In the genomic region with DNA sequence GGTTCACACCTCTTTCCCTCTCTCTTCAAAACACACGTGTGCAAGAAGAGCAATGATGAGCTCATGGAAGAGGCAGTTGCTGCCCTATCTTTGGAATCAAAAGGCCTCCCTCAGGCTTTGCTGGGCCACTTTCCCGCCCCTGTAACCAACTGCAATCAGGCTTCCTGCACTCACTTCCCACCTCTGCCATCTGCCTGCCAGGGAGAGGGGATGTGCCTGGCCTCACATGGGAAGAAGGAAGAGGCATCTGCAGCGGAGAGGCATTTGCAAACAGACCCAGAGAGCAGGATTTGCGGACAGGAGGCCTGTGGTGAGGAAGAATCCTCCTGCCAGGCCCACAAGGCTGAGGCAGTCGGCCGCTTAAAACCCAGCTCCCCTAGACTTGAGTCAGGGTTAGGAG, we compare ENCODE assay signal across 24 cellular contexts.
"Had no signal": no experiment of that assay in that cellular context is flagged by ENCODE, and none has a peak within 500 bp of the region (broad histone marks: within the 10 kb centered on the region; RNA-seq: fewer than 3 reads in every experiment).

No MANE protein-coding gene starts in this region.

- H3K27ac ChIP-seq: adrenal gland, body of pancreas, colonic mucosa, heart right ventricle, left ventricle myocardium inferior, right atrium auricular region, skin epidermis, tibial nerve, vagina, WERI-Rb-1 had no signal

- H3K27ac Mint-ChIP-seq: activated CD4-positive, alpha-beta memory T cell treated with anti-CD3 and anti-CD28 coated beads for 36 hours; activated CD4-positive, alpha-beta T cell treated with anti-CD3 and anti-CD28 coated beads for 36 hours; naive thymus-derived CD8-positive, alpha-beta T cell; T-helper 1 cell treated with Interleukin-12 subunit alpha and Interleukin-12 subunit beta and Interleukin-4 antibody, amounts not matched to agents 30 μg/mL and 1 μg/mL, for 36 hours had no signal

- DNase-seq: activated CD4-positive, alpha-beta memory T cell treated with anti-CD3 and anti-CD28 coated beads for 36 hours; activated CD4-positive, alpha-beta T cell treated with anti-CD3 and anti-CD28 coated beads for 36 hours; activated effector memory CD4-positive, alpha-beta T cell treated with Interleukin-2 at 50 U/mL for 16 hours; activated naive CD4-positive, alpha-beta T cell treated with anti-CD3 and anti-CD28 coated beads, Interleukin-2, amount 50 U/mL, for 16 hours; activated T-cell treated with anti-CD3 and anti-CD28 coated beads, Interleukin-2, amount 50 U/mL, for 4 hours; body of pancreas; central memory CD4-positive, alpha-beta T cell; colonic mucosa; foreskin melanocyte; heart right ventricle; left ventricle myocardium inferior; mucosa of descending colon; naive thymus-derived CD8-positive, alpha-beta T cell; nucleus accumbens; stimulated activated CD4-positive, alpha-beta T cell treated with anti-CD3 and anti-CD28 coated beads, Interleukin-4, amount 100 ng/mL, for 24 hours; stimulated activated naive CD4-positive, alpha-beta T cell treated with Interleukin-2 at 50 U/mL for 16 hours; substantia nigra; WERI-Rb-1 had no signal

- ATAC-seq: activated CD4-positive, alpha-beta T cell treated with anti-CD3 and anti-CD28 coated beads for 36 hours; activated T-cell treated with anti-CD3 and anti-CD28 coated beads, Interleukin-2, amount 50 U/mL, for 4 hours; body of pancreas; heart right ventricle; mucosa of descending colon; naive thymus-derived CD8-positive, alpha-beta T cell had no signal

- H3K36me3 ChIP-seq: adrenal gland, colonic mucosa, heart right ventricle, left ventricle myocardium inferior, right atrium auricular region, tibial nerve, vagina, WERI-Rb-1 had no signal

- H3K4me1 ChIP-seq: adrenal gland, body of pancreas, colonic mucosa, heart right ventricle, left ventricle myocardium inferior, right atrium auricular region, tibial nerve, vagina had no signal

- H3K27me3 ChIP-seq: adrenal gland, body of pancreas, colonic mucosa, right atrium auricular region, tibial nerve, vagina had no signal

- H3K4me1 Mint-ChIP-seq: activated CD4-positive, alpha-beta T cell treated with anti-CD3 and anti-CD28 coated beads for 36 hours; naive thymus-derived CD8-positive, alpha-beta T cell had no signal

- H3K4me3 ChIP-seq: adrenal gland, body of pancreas, colonic mucosa, heart right ventricle, left ventricle myocardium inferior, mucosa of descending colon, right atrium auricular region, skin epidermis, tibial nerve, vagina had no signal

- H3K9me3 Mint-ChIP-seq: activated T-cell treated with anti-CD3 and anti-CD28 coated beads, Interleukin-2, amount 50 U/mL, for 4 hours; T-helper 1 cell treated with Interleukin-12 subunit alpha and Interleukin-12 subunit beta and Interleukin-4 antibody, amounts not matched to agents 30 μg/mL and 1 μg/mL, for 36 hours had no signal

- H3K9me3 ChIP-seq: adrenal gland, body of pancreas, colonic mucosa, vagina had no signal

- H3K4me3 Mint-ChIP-seq: activated CD4-positive, alpha-beta memory T cell treated with anti-CD3 and anti-CD28 coated beads for 36 hours; activated CD4-positive, alpha-beta T cell treated with anti-CD3 and anti-CD28 coated beads for 36 hours; activated T-cell treated with anti-CD3 and anti-CD28 coated beads, Interleukin-2, amount 50 U/mL, for 4 hours; naive thymus-derived CD8-positive, alpha-beta T cell; T-helper 1 cell treated with Interleukin-12 subunit alpha and Interleukin-12 subunit beta and Interleukin-4 antibody, amounts not matched to agents 30 μg/mL and 1 μg/mL, for 36 hours had no signal

- H3K36me3 Mint-ChIP-seq: activated CD4-positive, alpha-beta memory T cell treated with anti-CD3 and anti-CD28 coated beads for 36 hours; naive thymus-derived CD8-positive, alpha-beta T cell had no signal
